ENCODE assay signal across 9 cellular contexts in the genomic region with DNA sequence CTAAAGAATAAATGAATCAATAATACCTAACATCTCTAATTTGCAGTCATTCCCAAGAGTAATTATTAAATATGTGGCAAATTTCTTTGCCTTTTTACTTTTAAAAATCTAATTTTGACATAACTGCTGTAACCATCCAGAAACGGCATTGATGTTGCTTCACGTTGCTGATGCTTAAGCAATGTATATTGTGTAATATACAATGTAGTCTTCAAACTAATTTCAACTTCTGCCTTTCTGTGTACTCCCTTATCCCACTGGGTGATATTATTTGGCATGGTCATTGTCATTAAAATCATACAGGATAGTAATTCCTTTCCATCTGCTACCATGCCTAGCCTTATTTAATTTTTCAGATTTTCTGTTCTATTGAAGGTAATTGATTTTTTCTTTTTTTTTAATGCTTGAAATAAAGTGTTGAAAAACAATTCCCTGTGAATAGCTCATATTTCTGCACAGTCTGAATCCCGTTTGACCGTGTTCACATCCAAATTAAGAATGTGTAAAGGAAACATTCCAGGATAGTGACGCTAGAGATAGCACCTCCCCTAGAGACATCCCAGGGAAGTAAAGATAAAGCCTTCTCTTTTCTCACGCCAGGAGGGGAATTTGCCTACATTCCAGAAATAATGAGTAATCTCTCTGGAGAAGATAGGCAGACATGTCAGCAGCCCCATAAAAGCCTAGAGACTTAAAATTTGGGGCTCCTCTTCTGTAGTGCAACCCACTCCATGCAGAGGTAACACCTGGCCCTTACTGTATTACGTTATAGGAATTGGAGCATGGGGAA. TPM values are rescaled to one million over a fixed set of nuclear protein-coding genes. Genes with fewer than 3 reads are reported as not detected.
DNase-seq lines count a peak whose midpoint lies in the region; ATAC-seq, FAIRE-seq and TF ChIP-seq lines count a peak whose summit lies in the region.
"Had no signal": no experiment of that assay in that cellular context is flagged by ENCODE, and none has a peak within 500 bp of the region (broad histone marks: within the 10 kb centered on the region; RNA-seq: fewer than 3 reads in every experiment).

No MANE protein-coding gene starts in this region.

- intact Hi-C loops in CD4-positive, alpha-beta memory T cell (cut with micrococcal nuclease), result no loop called here

- peaks cover 63% of the 10 kb centered on the region for H3K4me1 ChIP-seq in neural progenitor cell
- peaks cover 2% of the 10 kb centered on the region for H3K4me1 ChIP-seq in CD4-positive, alpha-beta memory T cell (ENCODE audit: insufficient read depth, low read length)

- H3K27me3 Mint-ChIP-seq in neural progenitor cell (ENCODE audit: insufficient read depth, low read depth), result no peaks in the 10 kb centered on the region
- H3K27me3 Mint-ChIP-seq in CD4-positive, alpha-beta memory T cell, result no peaks in the 10 kb centered on the region

- peaks cover 17% of the 10 kb centered on the region for H3K4me1 Mint-ChIP-seq in neural progenitor cell
- H3K4me1 Mint-ChIP-seq in CD4-positive, alpha-beta memory T cell, result peaks cover 2 to 9% (median 4%) of the 10 kb centered on the region in 4 donors

- peak; percentile 96 for FAIRE-seq in RCC 7860 (lab: Jason Lieb, UNC)

- H3K9me3 Mint-ChIP-seq in neural progenitor cell, result peaks cover 4% of the 10 kb centered on the region
- no peaks in the 10 kb centered on the region for H3K9me3 Mint-ChIP-seq in CD4-positive, alpha-beta memory T cell

- H3F3A ChIP-seq in neural progenitor cell (ENCODE audit: low read depth), result peaks cover 30% of the 10 kb centered on the region

- POLR2A ChIA-PET in CD4-positive, alpha-beta memory T cell (lab: Charles Lee; ENCODE audit: partially characterized antibody), result no interaction called here

- H3K27ac Mint-ChIP-seq in neural progenitor cell, result peak overlapping the region; percentile 75
- H3K27ac Mint-ChIP-seq in CD4-positive, alpha-beta memory T cell, result no peak overlapping the region

- H3K4me3 Mint-ChIP-seq in neural progenitor cell, result no peak overlapping the region
- no peak overlapping the region for H3K4me3 Mint-ChIP-seq in CD4-positive, alpha-beta memory T cell

- H3K36me3 ChIP-seq in neural progenitor cell, result no peaks in the 10 kb centered on the region
- H3K36me3 ChIP-seq in CD4-positive, alpha-beta memory T cell (ENCODE audit: insufficient read depth, low read length), result peaks cover 4% of the 10 kb centered on the region

- DNase-seq in ELR (ENCODE audit: low read depth), result peak; percentile 97
- peak; percentile 89 for DNase-seq in RCC 7860 (ENCODE audit: low spot score)
- peak; percentile 39 for DNase-seq in fibroblast of gingiva (ENCODE audit: low read depth)
- peak; percentile 76 for DNase-seq in neural progenitor cell (ENCODE audit: low spot score)
- no peak for DNase-seq in cerebellum (ENCODE audit: low spot score)
- no peak for DNase-seq in hippocampal formation (lab: John Stamatoyannopoulos, UW)
- DNase-seq in CD4-positive, alpha-beta memory T cell, result no peak

- H4K20me1 ChIP-seq in neural progenitor cell (ENCODE audit: low read depth), result no peaks in the 10 kb centered on the region

- H3K79me2 ChIP-seq in neural progenitor cell (ENCODE audit: low read depth), result peaks cover 6% of the 10 kb centered on the region

- no peak overlapping the region for H3K9ac ChIP-seq in neural progenitor cell

- no peak for ATAC-seq in HG03521 (IDR thresholded peaks at IDR 0.05; ENCODE audit: unreplicated experiment)

- H3K36me3 Mint-ChIP-seq in neural progenitor cell, result peaks cover 32% of the 10 kb centered on the region
- peaks cover 26 to 28% of the 10 kb centered on the region in 2 donors for H3K36me3 Mint-ChIP-seq in CD4-positive, alpha-beta memory T cell

- peak overlapping the region; percentile 1 for H3K4me3 ChIP-seq in neural progenitor cell
- no peak overlapping the region for H3K4me3 ChIP-seq in CD4-positive, alpha-beta memory T cell (ENCODE audit: low read length in 2 of 2)

- CTCF ChIA-PET in CD4-positive, alpha-beta memory T cell (lab: Charles Lee; ENCODE audit: partially characterized antibody), result no interaction called here

- H3K4me2 ChIP-seq in neural progenitor cell, result peak overlapping the region; percentile 43

- TF ChIP-seq CTCF in neural progenitor cell (IDR thresholded peaks at IDR 0.05), result no peak

- no peaks in the 10 kb centered on the region for H3K27me3 ChIP-seq in neural progenitor cell
- no peaks in the 10 kb centered on the region for H3K27me3 ChIP-seq in CD4-positive, alpha-beta memory T cell (ENCODE audit: insufficient read depth, low read length)

- no peaks in the 10 kb centered on the region for H3K9me3 ChIP-seq in neural progenitor cell (ENCODE audit: low read depth)
- no peaks in the 10 kb centered on the region for H3K9me3 ChIP-seq in CD4-positive, alpha-beta memory T cell (ENCODE audit: control insufficient read depth in 1 of 2, low read length in 2 of 2)

- no peak overlapping the region for H2AFZ ChIP-seq in neural progenitor cell (replicated peaks)

- peak overlapping the region; percentile 74 for H3K27ac ChIP-seq in neural progenitor cell
- H3K27ac ChIP-seq in CD4-positive, alpha-beta memory T cell (ENCODE audit: low read depth, low read length), result no peak overlapping the region
- H3K27ac ChIP-seq: VCaP had no signal

RNA-seq across cellular contexts. Expression of a gene that starts 8.6 kb away (rescaled TPM):
- 58.3 and 63.2 TPM in 2 replicates for total RNA-seq in neural progenitor cell (ENCODE audit: low replicate concordance)
- 45.4 TPM for total RNA-seq in cerebellum
- total RNA-seq in CD4-positive, alpha-beta memory T cell, result 10 to 100 TPM; 35.5 to 37.4 TPM
- polyA plus RNA-seq in CD4-positive, alpha-beta memory T cell, result 10 to 100 TPM; 70.9 to 86.8 TPM

RNA-seq across cellular contexts. Expression of a gene that starts 12.7 kb away (rescaled TPM):
- total RNA-seq in neural progenitor cell (ENCODE audit: low replicate concordance) (0.45 and 1.2 TPM in 2 replicates), cerebellum (1.2 TPM)
- under 1 TPM; 0.44 to 0.75 TPM for total RNA-seq in CD4-positive, alpha-beta memory T cell
- under 1 TPM in 1 of 2 donors, not detected in 1; 0.53 TPM for polyA plus RNA-seq in CD4-positive, alpha-beta memory T cell

RNA-seq across cellular contexts. Expression of a gene that starts 35.1 kb away (rescaled TPM):
- 72.7 and 87.9 TPM in 2 replicates for total RNA-seq in neural progenitor cell (ENCODE audit: low replicate concordance)
- total RNA-seq in cerebellum, result 140 TPM
- total RNA-seq in CD4-positive, alpha-beta memory T cell, result 10 to 100 TPM; 62.2 to 62.8 TPM
- polyA plus RNA-seq in CD4-positive, alpha-beta memory T cell, result 100 to 1,000 TPM in 1 of 2 donors, 10 to 100 TPM in 1; 88.5 to 203 TPM

Comparison
In these comparisons a context has a peak if more than half of its experiments do, and no peak if none do; other contexts are left out.
1. DNase-seq: peak in ELR (single experiment), RCC 7860 (single experiment), fibroblast of gingiva (single experiment) and neural progenitor cell (single experiment); none in cerebellum (single experiment), hippocampal formation (0 of 2) and CD4-positive, alpha-beta memory T cell (0 of 5).